ENCODE assay signal across 12 cellular contexts in genomic region chr22:49948958-49949913, GRCh38. TPM values are rescaled to one million over a fixed set of nuclear protein-coding genes. Genes with fewer than 3 reads are reported as not detected.
DNase-seq lines count a peak whose midpoint lies in the region; ATAC-seq, FAIRE-seq and TF ChIP-seq lines count a peak whose summit lies in the region.
"Had no signal": no experiment of that assay in that cellular context is flagged by ENCODE, and none has a peak within 500 bp of the region (broad histone marks: within the 10 kb centered on the region; RNA-seq: fewer than 3 reads in every experiment).

No MANE protein-coding gene starts in this region.

- peak overlapping the region; percentile 85 for H3K27ac Mint-ChIP-seq in type B pancreatic cell
- peak overlapping the region in 2 of 10 donors; percentile 67 to 80 for H3K27ac Mint-ChIP-seq in naive thymus-derived CD8-positive, alpha-beta T cell
- H3K27ac Mint-ChIP-seq in T-helper 17 cell: no peak overlapping the region

- no peak overlapping the region for H2BK12ac ChIP-seq in mesenchymal stem cell (ENCODE audit: low read length in 2 of 2)

- no peak overlapping the region for H3K18ac ChIP-seq in mesenchymal stem cell (ENCODE audit: low read depth in 1 of 2, low read length in 2 of 2)

- ATAC-seq in naive thymus-derived CD8-positive, alpha-beta T cell: no peak
- no peak for ATAC-seq in T-helper 17 cell
- ATAC-seq: gastroesophageal sphincter had no signal

- H3K23ac ChIP-seq in mesenchymal stem cell (ENCODE audit: low read length in 2 of 2): no peak overlapping the region

- no peaks in the 10 kb centered on the region for H3K27me3 ChIP-seq in bronchial epithelial cell (ENCODE audit: control insufficient read depth, insufficient read depth, low read length)
- H3K27me3 ChIP-seq in mesenchymal stem cell (ENCODE audit: control insufficient read depth in 1 of 2, insufficient read depth in 1 of 2, low read length in 2 of 2): no peaks in the 10 kb centered on the region
- H3K27me3 ChIP-seq: adrenal gland, gastroesophageal sphincter had no signal

- peak overlapping the region in 1 of 2 experiments; percentile 28 for H3K14ac ChIP-seq in mesenchymal stem cell (ENCODE audit: low read length in 2 of 2)

- peak overlapping the region; percentile 19 for H4K8ac ChIP-seq in mesenchymal stem cell (ENCODE audit: low read length)

- POLR2A ChIA-PET in naive thymus-derived CD8-positive, alpha-beta T cell (lab: Charles Lee): interaction anchor here (1.5 to 3.7 kb wide), 2 partner anchors 12 kb away, joined by 4 to 26 read pairs; partner anchors contain the start of gene PIM3

- no peak overlapping the region for H3K4me2 ChIP-seq in mesenchymal stem cell (ENCODE audit: low read length, poor library complexity, severe bottlenecking)

- no peak overlapping the region for H3K9ac ChIP-seq in mesenchymal stem cell (ENCODE audit: low read length)

- H3K9me3 ChIP-seq in mesenchymal stem cell (ENCODE audit: control insufficient read depth, low read length) (no peaks in the 10 kb centered on the region), T-helper 17 cell (ENCODE audit: control insufficient read depth, low read length, poor library complexity, severe bottlenecking) (no peaks in the 10 kb centered on the region)
- H3K9me3 ChIP-seq: adrenal gland, gastroesophageal sphincter had no signal

- H3K4me1 ChIP-seq in mesenchymal stem cell (ENCODE audit: control insufficient read depth, insufficient read depth, low read depth, low read length): peaks cover 43% of the 10 kb centered on the region

- TF ChIP-seq CTCF in bronchial epithelial cell (IDR thresholded peaks at IDR 0.05; ENCODE audit: insufficient read depth, low read length, severe bottlenecking): no peak
- TF ChIP-seq CTCF in type B pancreatic cell (conservative IDR thresholded peaks at IDR 0.05): no peak

- DNase-seq in DMS153 (lab: John Stamatoyannopoulos, UW) (peak; percentile 24), DMS153 treated with DMSO at 0.1 percent for 48 hours (lab: John Stamatoyannopoulos, UW; ENCODE audit: unreplicated experiment) (no peak), bronchial epithelial cell (ENCODE audit: low read depth) (no peak), mesenchymal stem cell (no peak), type B pancreatic cell (ENCODE audit: extremely low spot score, unreplicated experiment) (no peak), RPMI8226 (no peak), T-helper 17 cell (no peak)
- no peak for DNase-seq in naive thymus-derived CD8-positive, alpha-beta T cell
- DNase-seq: adrenal gland, kidney glomerular epithelial cell had no signal

- no peak overlapping the region for H2AFZ ChIP-seq in mesenchymal stem cell (ENCODE audit: low read depth, low read length)

- 94% methylated on average over 42 of the region's 42 CpGs for WGBS in mesenchymal stem cell

- H2BK15ac ChIP-seq in mesenchymal stem cell (ENCODE audit: low read depth, poor library complexity, severe bottlenecking): peak overlapping the region; percentile 44

- H2BK120ac ChIP-seq in mesenchymal stem cell (ENCODE audit: low read depth, low read length): no peak overlapping the region

- no peaks in the 10 kb centered on the region for H3K9me3 Mint-ChIP-seq in type B pancreatic cell
- H3K9me3 Mint-ChIP-seq in naive thymus-derived CD8-positive, alpha-beta T cell: peaks cover 0 to 4% (median 0%) of the 10 kb centered on the region in 9 donors

- no peak overlapping the region for H3K27ac ChIP-seq in mesenchymal stem cell (ENCODE audit: low read length, poor library complexity, severe bottlenecking)
- H3K27ac ChIP-seq: adrenal gland, gastroesophageal sphincter had no signal

- H2BK5ac ChIP-seq in mesenchymal stem cell (ENCODE audit: low read depth, low read length, poor library complexity, severe bottlenecking): no peak overlapping the region

- H3K4me1 Mint-ChIP-seq in type B pancreatic cell (ENCODE audit: unreplicated experiment): peaks cover 19% of the 10 kb centered on the region
- H3K4me1 Mint-ChIP-seq in naive thymus-derived CD8-positive, alpha-beta T cell: peaks cover 0 to 21% (median 14%) of the 10 kb centered on the region in 4 donors
- peaks cover 4% of the 10 kb centered on the region for H3K4me1 Mint-ChIP-seq in T-helper 17 cell

- H3K36me3 ChIP-seq in bronchial epithelial cell (ENCODE audit: control insufficient read depth, insufficient read depth, low read length) (no peaks in the 10 kb centered on the region), mesenchymal stem cell (ENCODE audit: control insufficient read depth in 1 of 2, insufficient read depth in 2 of 2, low read depth in 1 of 2, low read length in 2 of 2) (no peaks in the 10 kb centered on the region)
- H3K36me3 ChIP-seq: adrenal gland, gastroesophageal sphincter had no signal

- H3K36me3 Mint-ChIP-seq in type B pancreatic cell (no peaks in the 10 kb centered on the region), T-helper 17 cell (ENCODE audit: low read depth) (no peaks in the 10 kb centered on the region)
- no peaks in the 10 kb centered on the region for H3K36me3 Mint-ChIP-seq in naive thymus-derived CD8-positive, alpha-beta T cell

- H3K4me3 ChIP-seq in bronchial epithelial cell (ENCODE audit: low read depth, low read length) (peak overlapping the region; percentile 35), mesenchymal stem cell (ENCODE audit: insufficient read depth in 1 of 2, low read depth in 1 of 2, low read length in 2 of 2) (no peak overlapping the region)
- H3K4me3 ChIP-seq: adrenal gland, gastroesophageal sphincter had no signal

- H2AK5ac ChIP-seq in mesenchymal stem cell (ENCODE audit: low read length, severe bottlenecking): no peak overlapping the region

- H3K79me1 ChIP-seq in mesenchymal stem cell (replicated peaks; ENCODE audit: low read length, poor library complexity, severe bottlenecking): no peaks in the 10 kb centered on the region

- H3K4me3 Mint-ChIP-seq in type B pancreatic cell: no peak overlapping the region
- no peak overlapping the region for H3K4me3 Mint-ChIP-seq in naive thymus-derived CD8-positive, alpha-beta T cell
- no peak overlapping the region for H3K4me3 Mint-ChIP-seq in T-helper 17 cell

- H3K27me3 Mint-ChIP-seq in type B pancreatic cell: no peaks in the 10 kb centered on the region
- no peaks in the 10 kb centered on the region for H3K27me3 Mint-ChIP-seq in naive thymus-derived CD8-positive, alpha-beta T cell
- no peaks in the 10 kb centered on the region for H3K27me3 Mint-ChIP-seq in T-helper 17 cell

- no peak for FAIRE-seq in bronchial epithelial cell (lab: Jason Lieb, UNC)
- FAIRE-seq: A204.1 had no signal

- H4K91ac ChIP-seq in mesenchymal stem cell (ENCODE audit: low read length): peak overlapping the region; percentile 35

- peak overlapping the region; percentile 17 to 64 for H3K4ac ChIP-seq in mesenchymal stem cell (ENCODE audit: low read depth in 1 of 2, low read length in 2 of 2)

RNA-seq across cellular contexts. Expression of gene PIM3, which starts 11.3 kb away (rescaled TPM):
- 67.1 and 130 TPM in 2 replicates for total RNA-seq in bronchial epithelial cell
- polyA plus RNA-seq in mesenchymal stem cell (2013, experiment 1 of 2): 18.5 TPM
- polyA plus RNA-seq in mesenchymal stem cell (2013, experiment 2 of 2): 17.6 TPM
- 36.7 and 58.6 TPM in 2 replicates for total RNA-seq in type B pancreatic cell (ENCODE audit: low replicate concordance)
- total RNA-seq in naive thymus-derived CD8-positive, alpha-beta T cell: 10 to 100 TPM; 42.0 to 44.0 TPM
- 10 to 100 TPM; 12.4 to 26.0 (median 13.6) TPM for polyA plus RNA-seq in naive thymus-derived CD8-positive, alpha-beta T cell
- 100 to 1,000 TPM; 227 to 241 TPM for total RNA-seq in T-helper 17 cell

RNA-seq across cellular contexts. Expression of gene CRELD2, which starts 30.8 kb away (rescaled TPM):
- total RNA-seq in bronchial epithelial cell (57.4 and 71.6 TPM in 2 replicates), type B pancreatic cell (ENCODE audit: low replicate concordance) (45.2 and 55.8 TPM in 2 replicates), T-helper 17 cell (10 to 100 TPM; 28.1 to 36.7 TPM)
- 37.9 TPM for polyA plus RNA-seq in mesenchymal stem cell (2013, experiment 1 of 2)
- polyA plus RNA-seq in mesenchymal stem cell (2013, experiment 2 of 2): 35.8 TPM
- total RNA-seq in naive thymus-derived CD8-positive, alpha-beta T cell: 10 to 100 TPM; 22.1 to 28.0 TPM
- polyA plus RNA-seq in naive thymus-derived CD8-positive, alpha-beta T cell: 10 to 100 TPM; 35.8 to 43.6 (median 37.0) TPM

RNA-seq across cellular contexts. Expression of gene ALG12, which starts 31.0 kb away (rescaled TPM):
- total RNA-seq in bronchial epithelial cell (11.8 and 18.7 TPM in 2 replicates), type B pancreatic cell (ENCODE audit: low replicate concordance) (30.0 and 37.6 TPM in 2 replicates), T-helper 17 cell (10 to 100 TPM; 13.7 to 15.4 TPM)
- 20.9 TPM for polyA plus RNA-seq in mesenchymal stem cell (2013, experiment 1 of 2)
- polyA plus RNA-seq in mesenchymal stem cell (2013, experiment 2 of 2): 21.2 TPM
- total RNA-seq in naive thymus-derived CD8-positive, alpha-beta T cell: 10 to 100 TPM; 20.3 to 23.6 TPM
- 10 to 100 TPM; 10.8 to 17.0 (median 16.9) TPM for polyA plus RNA-seq in naive thymus-derived CD8-positive, alpha-beta T cell
